Comparison of ENCODE assay signal across 14 cellular contexts in the genomic region with DNA sequence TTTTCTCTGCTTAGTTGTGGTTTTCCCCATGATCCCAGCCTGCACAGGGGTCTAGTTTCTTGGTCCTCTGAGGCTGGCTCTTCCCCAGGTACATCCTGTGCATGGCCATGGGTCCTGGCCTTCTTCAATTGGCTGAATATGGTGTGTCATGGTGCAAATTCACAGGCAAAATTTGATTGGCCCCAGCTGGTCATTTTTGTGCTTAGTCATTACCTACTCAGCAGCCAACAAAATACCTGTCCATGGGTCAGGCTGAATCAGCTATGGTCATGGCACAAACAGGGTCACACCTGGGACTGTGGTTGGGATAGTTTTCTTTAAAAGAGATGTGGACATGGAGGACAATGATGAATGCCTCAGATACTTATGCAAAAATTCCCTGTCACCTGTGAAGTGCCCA.
DNase-seq lines count a peak whose midpoint lies in the region; ATAC-seq, FAIRE-seq and TF ChIP-seq lines count a peak whose summit lies in the region.
"Had no signal": no experiment of that assay in that cellular context is flagged by ENCODE, and none has a peak within 500 bp of the region (broad histone marks: within the 10 kb centered on the region; RNA-seq: fewer than 3 reads in every experiment).

No MANE protein-coding gene starts in this region.

- H2BK5ac ChIP-seq in IMR-90 (ENCODE audit: low read depth, low read length, poor library complexity, severe bottlenecking) = no peak overlapping the region

- H2AK5ac ChIP-seq in IMR-90 (ENCODE audit: low read depth, low read length) = no peak overlapping the region

- in situ Hi-C loops in IMR-90 (cut with MboI; ENCODE audit: low sequenced_read_pairs) = no loop called here

- POLR2A ChIA-PET in HCT116 (lab: Charles Lee) (no interaction called here), IMR-90 (lab: Charles Lee; ENCODE audit: unreplicated experiment) (interaction anchor here (0.8 kb wide), 1 partner anchor 13 kb away, joined by 4 read pairs; no protein-coding TSS in a partner anchor)

- TF ChIP-seq POLR2A in HCT116 (IDR thresholded peaks at IDR 0.05; ENCODE audit: borderline replicate concordance, extremely low read depth, insufficient read depth, insufficient read length) (no peak), IMR-90 (IDR thresholded peaks at IDR 0.05; ENCODE audit: low read depth, low read length) (no peak), stomach (IDR thresholded peaks at IDR 0.05) (no peak)

- H3K4ac ChIP-seq in IMR-90 (ENCODE audit: low read depth, low read length) = no peak overlapping the region

- H2BK15ac ChIP-seq in IMR-90 (ENCODE audit: low read depth, low read length) = no peak overlapping the region

- no peak for TF ChIP-seq EP300 in stomach (IDR thresholded peaks at IDR 0.05)

- no peak overlapping the region for H2AK9ac ChIP-seq in IMR-90 (replicated peaks; ENCODE audit: low read depth, low read length, poor library complexity)

- FAIRE-seq in bronchial epithelial cell (lab: Jason Lieb, UNC) = no peak
- FAIRE-seq: GM12878, GM18507, HepG2 had no signal

- H3K27me3 ChIP-seq in HCT116 (ENCODE audit: insufficient read depth, low read length) (no peaks in the 10 kb centered on the region), IMR-90 (ENCODE audit: control insufficient read depth, insufficient read depth, low read length) (peaks cover 7% of the 10 kb centered on the region), bronchial epithelial cell (ENCODE audit: control insufficient read depth, insufficient read depth, low read length) (no peaks in the 10 kb centered on the region), foreskin keratinocyte (no peaks in the 10 kb centered on the region), stomach (no peaks in the 10 kb centered on the region)

- no peaks in the 10 kb centered on the region for H3K36me3 ChIP-seq in HCT116 (ENCODE audit: control insufficient read depth in 1 of 2, insufficient read depth in 2 of 2, low read length in 2 of 2)
- no peaks in the 10 kb centered on the region for H3K36me3 ChIP-seq in IMR-90 (ENCODE audit: control insufficient read depth, insufficient read depth, low read length)
- peaks cover 1% of the 10 kb centered on the region for H3K36me3 ChIP-seq in bronchial epithelial cell (ENCODE audit: control insufficient read depth, insufficient read depth, low read length)
- no peaks in the 10 kb centered on the region for H3K36me3 ChIP-seq in stomach

- CTCF ChIA-PET in HCT116 (lab: Charles Lee) = interaction anchor here (1.0 kb wide), 1 partner anchor 333 kb away, joined by 3 read pairs; no protein-coding TSS in a partner anchor
- CTCF ChIA-PET in IMR-90 (lab: Yijun Ruan, JAX) = interaction anchor here (0.5 kb wide), 1 partner anchor 142 kb away, joined by 4 read pairs; no protein-coding TSS in a partner anchor

- H3K79me2 ChIP-seq in HCT116 (ENCODE audit: insufficient read depth, low read length) = no peaks in the 10 kb centered on the region

- H3K4me2 ChIP-seq in HCT116 (ENCODE audit: low read length) (peak overlapping the region; percentile 18; the same call in 1 of the 2 replicates), IMR-90 (ENCODE audit: low read depth, low read length) (no peak overlapping the region)

- TF ChIP-seq RAD21 in HCT116 (IDR thresholded peaks at IDR 0.05; ENCODE audit: low read depth) = no peak
- TF ChIP-seq RAD21 in IMR-90 (IDR thresholded peaks at IDR 0.05; ENCODE audit: low read length) = no peak

- no peak overlapping the region for H4K5ac ChIP-seq in IMR-90 (ENCODE audit: low read depth, low read length)

- H4K91ac ChIP-seq in IMR-90 (ENCODE audit: insufficient read depth, low read depth, low read length) = no peak overlapping the region

- H3K9ac ChIP-seq in HCT116 (ENCODE audit: low read length) (no peak overlapping the region), IMR-90 (ENCODE audit: low read depth, low read length) (no peak overlapping the region)

- no peak overlapping the region for H3K18ac ChIP-seq in IMR-90 (ENCODE audit: low read depth, low read length)

- H4K8ac ChIP-seq in IMR-90 (ENCODE audit: low read depth in 2 of 2, low read length in 2 of 2) = no peak overlapping the region

- RAD21 ChIA-PET in HCT116 (lab: Charles Lee; ENCODE audit: low non-redundant PET in 1 of 2, low total read pairs in 2 of 2, uncharacterized antibody in 2 of 2, unreplicated experiment in 2 of 2) = interaction anchor here in 1 of 2 experiments (1.5 kb wide), 1 partner anchor 239 kb away, joined by 4 read pairs; no protein-coding TSS in a partner anchor

- H4K20me1 ChIP-seq in HCT116 (ENCODE audit: insufficient read depth) = no peaks in the 10 kb centered on the region
- H4K20me1 ChIP-seq in IMR-90 (ENCODE audit: insufficient read depth, low read length) = no peaks in the 10 kb centered on the region

- H3K56ac ChIP-seq in IMR-90 (ENCODE audit: extremely low read depth, insufficient read depth, low read length) = no peak overlapping the region

- H3K4me1 ChIP-seq in HCT116 (ENCODE audit: control insufficient read depth in 1 of 2, insufficient read depth in 2 of 2, low read length in 2 of 2) (peaks cover 4 to 29% of the 10 kb centered on the region in 2 experiments; a peak in 2 of 4 replicates), IMR-90 (ENCODE audit: control insufficient read depth, insufficient read depth, low read length) (0 out of 2 replicates have a peak, but pooled peaks cover 1% of the 10 kb centered on the region), foreskin keratinocyte (peaks cover 5% of the 10 kb centered on the region), stomach (no peaks in the 10 kb centered on the region)

- no peak overlapping the region for H2BK120ac ChIP-seq in IMR-90 (ENCODE audit: low read depth, low read length)

- no peak overlapping the region for H2AFZ ChIP-seq in HCT116 (ENCODE audit: low read depth, low read length, poor library complexity, severe bottlenecking)
- no peak overlapping the region for H2AFZ ChIP-seq in IMR-90 (replicated peaks; ENCODE audit: low read length, poor library complexity)

- no peaks in the 10 kb centered on the region for H3K79me1 ChIP-seq in IMR-90 (ENCODE audit: low read depth in 1 of 2, low read length in 2 of 2)

- no peaks in the 10 kb centered on the region for H3K9me2 ChIP-seq in HCT116 (ENCODE audit: insufficient read depth)

- ATAC-seq in HCT116 (peak; percentile 17; the same call in 1 of the 2 replicates), IMR-90 (ENCODE audit: low read depth) (no peak), foreskin keratinocyte (peak; percentile 32), sciatic nerve (no peak)
- ATAC-seq: GM12878, HepG2 had no signal

- no peaks in the 10 kb centered on the region for H3K9me1 ChIP-seq in IMR-90 (ENCODE audit: insufficient read depth, low read length)

- BruUV-seq in HCT116 (replicated peaks; lab: Mats Ljungman, UMichigan) (no TSS peak), IMR-90 (replicated peaks; lab: Mats Ljungman, UMichigan) (no TSS peak)

- TF ChIP-seq CTCF in HCT116 (IDR thresholded peaks at IDR 0.05 in 2 of 3, conservative IDR thresholded peaks at IDR 0.05 in 1 of 3; ENCODE audit: borderline replicate concordance in 1 of 3, insufficient read depth in 1 of 3, low read depth in 2 of 3, low read length in 2 of 3) (no peak), IMR-90 (conservative IDR thresholded peaks at IDR 0.05; ENCODE audit: low read depth, low read length) (no peak), bronchial epithelial cell (IDR thresholded peaks at IDR 0.05; ENCODE audit: insufficient read depth, low read length, severe bottlenecking) (no peak), foreskin keratinocyte (conservative IDR thresholded peaks at IDR 0.05) (no peak), stomach (IDR thresholded peaks at IDR 0.05) (no peak)

- H2BK20ac ChIP-seq in IMR-90 (ENCODE audit: low read depth, low read length) = no peak overlapping the region

- intact Hi-C loops in HCT116 (cut with micrococcal nuclease) (loop anchor here (2.0 to 10.0 kb wide), 3 partner anchors 239 to 517 kb away; no protein-coding TSS in a partner anchor), IMR-90 (cut with micrococcal nuclease) (loop anchor here (10.0 kb wide), 1 partner anchor 517 kb away; no protein-coding TSS in a partner anchor), sciatic nerve (cut with DNase I) (no loop called here), stomach (cut with DNase I; ENCODE audit: low total_unique reads) (no loop called here)

- no peak overlapping the region for H3K23ac ChIP-seq in IMR-90 (ENCODE audit: low read depth, low read length)

- H3K9me3 ChIP-seq in HCT116 (ENCODE audit: control insufficient read depth in 1 of 2, insufficient read depth in 1 of 2, low read depth in 1 of 2, low read length in 2 of 2) = no peaks in the 10 kb centered on the region
- H3K9me3 ChIP-seq in IMR-90 (ENCODE audit: control insufficient read depth, insufficient read depth, low read length) = no peaks in the 10 kb centered on the region
- H3K9me3 ChIP-seq in stomach = no peaks in the 10 kb centered on the region

- dilution Hi-C loops in IMR-90 (cut with HindIII; ENCODE audit: low sequenced_read_pairs, unreplicated experiment) = no loop called here

- no peak overlapping the region for H3K14ac ChIP-seq in IMR-90 (replicated peaks; ENCODE audit: low read depth, low read length)

- H3K4me3 ChIP-seq in HCT116 (replicated peaks in 1 of 2; ENCODE audit: low read depth in 1 of 2, low read length in 2 of 2) (no peak overlapping the region), IMR-90 (ENCODE audit: insufficient read depth, low read depth, low read length) (no peak overlapping the region), bronchial epithelial cell (ENCODE audit: low read depth, low read length) (no peak overlapping the region), stomach (no peak overlapping the region)
- H3K4me3 ChIP-seq: GM12878 had no signal

- no peak overlapping the region for H3K27ac ChIP-seq in HCT116 (ENCODE audit: low read depth, low read length)
- H3K27ac ChIP-seq in IMR-90 (ENCODE audit: insufficient read depth, low read length) = no peak overlapping the region
- H3K27ac ChIP-seq in foreskin keratinocyte = no peak overlapping the region
- H3K27ac ChIP-seq in stomach = no peak overlapping the region

- DNase-seq in HCT116 (ENCODE audit: low read depth, low spot score) = no peak
- DNase-seq in IMR-90 = no peak
- peak; percentile 74 for DNase-seq in bronchial epithelial cell (ENCODE audit: low read depth)
- peak; percentile 25 to 66 for DNase-seq in foreskin keratinocyte
- no peak for DNase-seq in sciatic nerve (ENCODE audit: low spot score)
- no peak for DNase-seq in stomach
- no peak for DNase-seq in GM19240 (ENCODE audit: insufficient read length, low spot score)
- DNase-seq: CD8-positive, alpha-beta memory T cell; DMS79; GOT3; H9 had no signal

TF ChIP-seq in HCT116, 20 proteins besides CTCF, POLR2A, EP300 and RAD21:
- TF ChIP-seq FOSL1 (IDR thresholded peaks at IDR 0.05; ENCODE audit: low read depth) = peak; percentile 18; the same call in 1 of the 2 replicates
- TF ChIP-seq SIN3A (IDR thresholded peaks at IDR 0.05; ENCODE audit: low read depth) = no peak

TF ChIP-seq in IMR-90, 13 proteins besides CTCF, POLR2A, EP300 and RAD21:
- TF ChIP-seq MXI1 (IDR thresholded peaks at IDR 0.05; ENCODE audit: borderline replicate concordance, low read depth, low read length) (no peak), NFE2L2 (IDR thresholded peaks at IDR 0.05; ENCODE audit: low read depth, low read length) (0 out of 2 replicates have a peak, but pooled peaks have one; percentile 8)

Comparison
In these comparisons a context has a peak if more than half of its experiments do, and no peak if none do; other contexts are left out.
1. ATAC-seq: peak in HCT116 (single experiment) and foreskin keratinocyte (single experiment); none in IMR-90 (single experiment) and sciatic nerve (single experiment).
2. DNase-seq: peak in bronchial epithelial cell (single experiment) and foreskin keratinocyte (2 of 2); none in HCT116 (single experiment), IMR-90 (single experiment), sciatic nerve (single experiment), stomach (single experiment) and GM19240 (single experiment).
3. intact Hi-C loops: an anchor here in HCT116 (2.0 to 10.0 kb wide) and IMR-90 (10.0 kb wide); none called in sciatic nerve and stomach.